In the genomic region with DNA sequence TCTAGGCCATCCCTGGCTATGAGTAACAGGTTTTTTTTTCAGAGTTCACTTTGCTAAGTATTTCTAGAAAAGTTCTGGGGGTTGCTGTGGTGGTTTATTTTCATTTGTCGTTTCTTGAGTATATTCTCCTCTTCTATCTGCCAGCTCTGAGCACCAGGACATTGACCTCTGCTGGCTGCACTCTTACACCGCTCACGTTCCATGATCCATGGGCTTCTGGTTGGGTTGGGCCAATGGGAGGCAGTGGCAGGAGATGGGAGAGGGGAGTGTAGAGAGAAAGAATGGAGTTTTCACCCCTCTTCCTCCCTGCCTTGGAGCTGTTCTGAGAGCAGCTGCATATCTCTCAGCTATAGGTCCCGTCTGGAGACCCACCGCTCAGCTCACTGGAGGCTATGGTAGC, we compare ENCODE assay signal across 26 cellular contexts.
"Had no signal": no experiment of that assay in that cellular context is flagged by ENCODE, and none has a peak within 500 bp of the region (broad histone marks: within the 10 kb centered on the region; RNA-seq: fewer than 3 reads in every experiment).

No MANE protein-coding gene starts in this region.

- H2AFZ ChIP-seq: hepatocyte had no signal

- H3K36me3 Mint-ChIP-seq: natural killer cell; stimulated activated naive B cell treated with anti-CD40 and anti-IgM and Interleukin-4, amounts not matched to agents 10 μg/mL and 1 μg/mL and 100 μg/mL, for 72 hours had no signal

- H3K4me1 Mint-ChIP-seq: natural killer cell; stimulated activated naive B cell treated with anti-CD40 and anti-IgM and Interleukin-4, amounts not matched to agents 10 μg/mL and 1 μg/mL and 100 μg/mL, for 72 hours had no signal

- H3K27ac Mint-ChIP-seq: dendritic cell treated with granulocyte-macrophage colony-stimulating factor and Interleukin-4, amounts not matched to agents 40 ng/mL and 50 ng/mL, for 4 days; endodermal cell; natural killer cell; stimulated activated naive B cell treated with anti-CD40 and anti-IgM and Interleukin-4, amounts not matched to agents 10 μg/mL and 1 μg/mL and 100 μg/mL, for 72 hours; stimulated activated naive CD8-positive, alpha-beta T cell treated with anti-CD3 and anti-CD28 coated beads, Interleukin-15, Interleukin-2, amounts not matched to agents 100 ng/mL and 50 ng/mL, for 24 hours had no signal

- H3K4me3 ChIP-seq: colonic mucosa, gastroesophageal sphincter, heart left ventricle, hepatocyte, left ventricle myocardium inferior, lower lobe of right lung, ovary, psoas muscle, skin epidermis, thoracic aorta, tibial nerve, upper lobe of left lung had no signal

- H3K9me3 Mint-ChIP-seq: dendritic cell treated with granulocyte-macrophage colony-stimulating factor and Interleukin-4, amounts not matched to agents 40 ng/mL and 50 ng/mL, for 4 days; natural killer cell; stimulated activated naive CD8-positive, alpha-beta T cell treated with anti-CD3 and anti-CD28 coated beads, Interleukin-15, Interleukin-2, amounts not matched to agents 100 ng/mL and 50 ng/mL, for 24 hours had no signal

- H3K4me3 Mint-ChIP-seq: dendritic cell treated with granulocyte-macrophage colony-stimulating factor and Interleukin-4, amounts not matched to agents 40 ng/mL and 50 ng/mL, for 4 days; endodermal cell; natural killer cell; stimulated activated naive B cell treated with anti-CD40 and anti-IgM and Interleukin-4, amounts not matched to agents 10 μg/mL and 1 μg/mL and 100 μg/mL, for 72 hours; stimulated activated naive CD8-positive, alpha-beta T cell treated with anti-CD3 and anti-CD28 coated beads, Interleukin-15, Interleukin-2, amounts not matched to agents 100 ng/mL and 50 ng/mL, for 24 hours had no signal

- H3K4me2 ChIP-seq: hepatocyte had no signal

- H3K27ac ChIP-seq: colonic mucosa, epithelial cell of prostate, gastroesophageal sphincter, heart left ventricle, hepatocyte, left ventricle myocardium inferior, lower lobe of right lung, ovary, psoas muscle, skin epidermis, thoracic aorta, tibial nerve, upper lobe of left lung had no signal

- DNase-seq: colonic mucosa; effector CD8-positive, alpha-beta T cell; endodermal cell; foreskin fibroblast; heart left ventricle; left cardiac atrium; left ventricle myocardium inferior; lower lobe of right lung; natural killer cell; occipital lobe; ovary; posterior cingulate gyrus; psoas muscle; right cardiac atrium; stimulated activated CD4-positive, alpha-beta T cell treated with anti-CD3 and anti-CD28 coated beads, Interleukin-15, amount 100 ng/mL, for 24 hours; stimulated activated CD4-positive, alpha-beta T cell treated with anti-CD3 and anti-CD28 coated beads, Interleukin-2, amount 100 ng/mL, for 48 hours; stimulated activated naive B cell treated with anti-CD40 and anti-IgM and Interleukin-4, amounts not matched to agents 10 μg/mL and 1 μg/mL and 100 μg/mL, for 72 hours; upper lobe of left lung had no signal

- H3K4me1 ChIP-seq: colonic mucosa, gastroesophageal sphincter, heart left ventricle, left ventricle myocardium inferior, lower lobe of right lung, psoas muscle, tibial nerve had no signal

- H3K9me3 ChIP-seq: colonic mucosa, gastroesophageal sphincter, heart left ventricle, left ventricle myocardium inferior, lower lobe of right lung, ovary, psoas muscle, thoracic aorta, tibial nerve, upper lobe of left lung had no signal

- ATAC-seq: gastroesophageal sphincter; heart left ventricle; left cardiac atrium; lower lobe of right lung; natural killer cell; psoas muscle; right cardiac atrium; stimulated activated naive B cell treated with anti-CD40 and anti-IgM and Interleukin-4, amounts not matched to agents 10 μg/mL and 1 μg/mL and 100 μg/mL, for 72 hours had no signal

- H3K27me3 ChIP-seq: gastroesophageal sphincter, hepatocyte, ovary, tibial nerve, upper lobe of left lung had no signal

- H3K79me2 ChIP-seq: hepatocyte had no signal

- H3K36me3 ChIP-seq: colonic mucosa, gastroesophageal sphincter, heart left ventricle, left ventricle myocardium inferior, lower lobe of right lung, ovary, thoracic aorta, tibial nerve, upper lobe of left lung had no signal
